29 cellular contexts compared by ENCODE assay signal in the genomic region with DNA sequence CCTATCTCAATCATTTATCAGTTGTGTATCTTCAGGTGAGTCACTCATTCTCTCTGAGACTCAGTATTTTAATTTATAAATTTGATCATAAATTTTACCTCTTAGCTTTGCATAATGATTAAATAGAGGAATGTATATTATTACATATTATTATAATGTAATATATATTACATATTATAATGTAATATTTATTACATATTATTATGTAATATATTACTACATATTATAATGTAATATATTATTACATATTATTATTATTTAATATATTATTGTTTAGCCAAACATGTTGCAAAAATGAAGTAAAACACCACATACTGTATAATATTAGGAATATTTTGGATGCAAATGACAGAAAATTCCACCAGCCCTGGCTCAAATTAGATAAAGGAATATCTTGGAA.
"Had no signal": no experiment of that assay in that cellular context is flagged by ENCODE, and none has a peak within 500 bp of the region (broad histone marks: within the 10 kb centered on the region; RNA-seq: fewer than 3 reads in every experiment).

No MANE protein-coding gene starts in this region.

- ATAC-seq: activated CD8-positive, alpha-beta T cell treated with anti-CD3 and anti-CD28 coated beads for 36 hours; effector memory CD8-positive, alpha-beta T cell had no signal

- H3K36me3 Mint-ChIP-seq: activated naive CD8-positive, alpha-beta T cell had no signal

- H3K4me1 Mint-ChIP-seq: activated T-helper 17 cell treated with anti-CD3 and anti-CD28 coated beads, Interleukin-2, amount 50 U/mL, for 72 hours; central memory CD8-positive, alpha-beta T cell had no signal

- H3K27ac Mint-ChIP-seq: activated B cell treated with CpG ODN at 0.5 μM for 24 hours; activated CD8-positive, alpha-beta T cell treated with anti-CD3 and anti-CD28 coated beads for 36 hours; activated naive CD8-positive, alpha-beta T cell; activated T-helper 17 cell treated with anti-CD3 and anti-CD28 coated beads, Interleukin-2, amount 50 U/mL, for 72 hours; effector memory CD8-positive, alpha-beta T cell had no signal

- H3K36me3 ChIP-seq: brain microvascular endothelial cell, esophagus muscularis mucosa had no signal

- H3K9me3 ChIP-seq: esophagus muscularis mucosa had no signal

- H3K27ac ChIP-seq: brain microvascular endothelial cell, esophagus muscularis mucosa, VCaP had no signal

- DNase-seq: activated B cell treated with CpG ODN at 0.5 μM for 24 hours; activated CD4-positive, alpha-beta T cell treated with anti-CD3 and anti-CD28 coated beads for 48 hours; activated CD4-positive, alpha-beta T cell treated with anti-CD3 and anti-CD28 coated beads, Interleukin-2, amount 50 U/mL, for 1 hour; activated CD4-positive, alpha-beta T cell treated with anti-CD3 and anti-CD28 coated beads, Interleukin-2, amount 50 U/mL, for 48 hours; activated CD8-positive, alpha-beta memory T cell treated with anti-CD3 and anti-CD28 coated beads for 24 hours; activated CD8-positive, alpha-beta T cell treated with anti-CD3 and anti-CD28 coated beads for 36 hours; activated effector memory CD4-positive, alpha-beta T cell treated with Interleukin-2 at 50 U/mL for 16 hours; activated gamma-delta T cell treated with Interleukin-2 at 50 U/mL for 16 hours; activated naive CD4-positive, alpha-beta T cell treated with anti-CD3 and anti-CD28 coated beads, Interleukin-2, amount 50 U/mL, for 16 hours; activated naive CD4-positive, alpha-beta T cell treated with Interleukin-2 at 50 U/mL for 16 hours; activated T-cell treated with anti-CD3 and anti-CD28 coated beads, Interleukin-2, amount 50 U/mL, for 4 hours; amniotic stem cell; anterior cingulate cortex; brain microvascular endothelial cell; cortex of kidney; dermis blood vessel endothelial cell; effector CD4-positive, alpha-beta T cell; effector memory CD8-positive, alpha-beta T cell; erythroblast; foreskin melanocyte; head of caudate nucleus; T-helper 2 cell had no signal

- H3K27me3 Mint-ChIP-seq: activated naive CD8-positive, alpha-beta T cell; central memory CD8-positive, alpha-beta T cell; effector memory CD8-positive, alpha-beta T cell had no signal

- H3K4me3 ChIP-seq: esophagus muscularis mucosa had no signal

- FAIRE-seq: astrocyte, bronchial epithelial cell had no signal

- H3K9me3 Mint-ChIP-seq: activated B cell treated with CpG ODN at 0.5 μM for 24 hours; activated CD8-positive, alpha-beta T cell treated with anti-CD3 and anti-CD28 coated beads for 36 hours; activated T-cell treated with anti-CD3 and anti-CD28 coated beads, Interleukin-2, amount 50 U/mL, for 4 hours; activated T-helper 17 cell treated with anti-CD3 and anti-CD28 coated beads, Interleukin-2, amount 50 U/mL, for 72 hours; central memory CD8-positive, alpha-beta T cell; effector memory CD8-positive, alpha-beta T cell had no signal

- H3K27me3 ChIP-seq: brain microvascular endothelial cell, esophagus muscularis mucosa had no signal

- H3K4me3 Mint-ChIP-seq: activated B cell treated with CpG ODN at 0.5 μM for 24 hours; activated CD8-positive, alpha-beta T cell treated with anti-CD3 and anti-CD28 coated beads for 36 hours; activated naive CD8-positive, alpha-beta T cell; activated T-cell treated with anti-CD3 and anti-CD28 coated beads, Interleukin-2, amount 50 U/mL, for 4 hours; activated T-helper 17 cell treated with anti-CD3 and anti-CD28 coated beads, Interleukin-2, amount 50 U/mL, for 72 hours; central memory CD8-positive, alpha-beta T cell; effector memory CD8-positive, alpha-beta T cell had no signal
